15 cellular contexts compared by ENCODE assay signal in genomic region chr6:132635288-132635687, GRCh38. TPM values are rescaled to one million over a fixed set of nuclear protein-coding genes. Genes with fewer than 3 reads are reported as not detected.
"Had no signal": no experiment of that assay in that cellular context is flagged by ENCODE, and none has a peak within 500 bp of the region (broad histone marks: within the 10 kb centered on the region; RNA-seq: fewer than 3 reads in every experiment).

No MANE protein-coding gene starts in this region.

RNA-seq across cellular contexts. Expression of gene TAAR2, which starts 11.2 kb away (rescaled TPM):
- total RNA-seq: stomach, subcutaneous adipose tissue, suprapubic skin, temporal lobe, testis, thoracic aorta, tibial nerve, transverse colon, upper lobe of left lung, upper lobe of right lung, ureter, urinary bladder, uterus, vagina had no signal
- polyA plus RNA-seq: stomach, thymus, urinary bladder had no signal

RNA-seq across cellular contexts. Expression of gene TAAR1, which starts 23.7 kb away (rescaled TPM):
- total RNA-seq: subcutaneous adipose tissue, suprapubic skin, temporal lobe, testis, thoracic aorta, tibial nerve, transverse colon, upper lobe of left lung, upper lobe of right lung, ureter, urinary bladder, vagina had no signal
- polyA plus RNA-seq: stomach, thymus, urinary bladder had no signal

RNA-seq across cellular contexts. Expression of gene TAAR5, which starts 45.7 kb away (rescaled TPM):
- total RNA-seq: stomach, subcutaneous adipose tissue, suprapubic skin, temporal lobe, testis, thoracic aorta, tibial nerve, transverse colon, upper lobe of left lung, upper lobe of right lung, ureter, urinary bladder, uterus, vagina had no signal
- polyA plus RNA-seq: stomach, urinary bladder had no signal
